ENCODE assay signal across 1 cellular context in the genomic region with DNA sequence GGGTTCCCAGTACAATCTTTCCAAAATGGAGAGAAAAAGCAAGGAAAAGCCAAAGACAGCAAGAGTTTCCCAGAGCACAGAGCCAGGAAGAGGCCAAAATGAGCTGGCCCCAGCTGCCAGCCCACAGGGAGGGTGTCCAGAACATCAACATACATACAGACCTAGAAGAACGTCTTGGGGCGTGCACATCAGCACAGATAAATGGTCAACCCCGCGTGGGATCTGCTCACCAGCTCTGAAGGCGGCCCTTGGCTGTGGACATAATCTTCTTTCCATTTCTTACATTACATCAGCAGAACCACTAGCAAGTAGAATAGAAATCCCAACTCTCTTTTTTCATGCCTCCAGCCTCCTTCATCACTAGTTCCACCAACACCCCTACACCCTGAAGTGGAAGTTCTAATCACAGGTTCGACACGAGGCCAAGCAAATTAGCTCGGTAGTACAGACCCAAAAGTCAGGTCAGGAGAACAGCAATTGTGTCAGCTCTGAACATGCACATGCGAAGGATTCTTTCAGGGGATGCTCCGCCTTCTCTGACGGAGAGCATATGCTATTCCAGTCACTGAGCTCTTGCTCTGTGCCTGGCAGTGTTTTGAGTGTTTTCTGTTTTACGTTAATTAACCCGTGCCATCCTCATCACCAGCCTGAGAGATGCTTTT.
TF ChIP-seq lines count a peak whose summit lies in the region.

No MANE protein-coding gene starts in this region.

TF ChIP-seq in H1, 55 proteins besides CTCF, POLR2A, EP300 and RAD21:
- no peak for TF ChIP-seq BRCA1 (IDR thresholded peaks at IDR 0.05; ENCODE audit: low read depth, low read length)
- no peak for TF ChIP-seq RFX5 (IDR thresholded peaks at IDR 0.05; ENCODE audit: borderline replicate concordance, low read depth, low read length)
- TF ChIP-seq NRF1 (IDR thresholded peaks at IDR 0.05; ENCODE audit: low read depth, low read length) = no peak
- TF ChIP-seq TAF1 (IDR thresholded peaks at IDR 0.05; ENCODE audit: low read depth, low read length) = no peak
- TF ChIP-seq YY1 (IDR thresholded peaks at IDR 0.05; ENCODE audit: low read depth, low read length) = no peak
- TF ChIP-seq TBP (IDR thresholded peaks at IDR 0.05; ENCODE audit: low read depth, low read length) = no peak
- TF ChIP-seq RBBP5 (IDR thresholded peaks at IDR 0.05; ENCODE audit: borderline replicate concordance, low read depth, low read length) = no peak
- TF ChIP-seq, protein P1, sequence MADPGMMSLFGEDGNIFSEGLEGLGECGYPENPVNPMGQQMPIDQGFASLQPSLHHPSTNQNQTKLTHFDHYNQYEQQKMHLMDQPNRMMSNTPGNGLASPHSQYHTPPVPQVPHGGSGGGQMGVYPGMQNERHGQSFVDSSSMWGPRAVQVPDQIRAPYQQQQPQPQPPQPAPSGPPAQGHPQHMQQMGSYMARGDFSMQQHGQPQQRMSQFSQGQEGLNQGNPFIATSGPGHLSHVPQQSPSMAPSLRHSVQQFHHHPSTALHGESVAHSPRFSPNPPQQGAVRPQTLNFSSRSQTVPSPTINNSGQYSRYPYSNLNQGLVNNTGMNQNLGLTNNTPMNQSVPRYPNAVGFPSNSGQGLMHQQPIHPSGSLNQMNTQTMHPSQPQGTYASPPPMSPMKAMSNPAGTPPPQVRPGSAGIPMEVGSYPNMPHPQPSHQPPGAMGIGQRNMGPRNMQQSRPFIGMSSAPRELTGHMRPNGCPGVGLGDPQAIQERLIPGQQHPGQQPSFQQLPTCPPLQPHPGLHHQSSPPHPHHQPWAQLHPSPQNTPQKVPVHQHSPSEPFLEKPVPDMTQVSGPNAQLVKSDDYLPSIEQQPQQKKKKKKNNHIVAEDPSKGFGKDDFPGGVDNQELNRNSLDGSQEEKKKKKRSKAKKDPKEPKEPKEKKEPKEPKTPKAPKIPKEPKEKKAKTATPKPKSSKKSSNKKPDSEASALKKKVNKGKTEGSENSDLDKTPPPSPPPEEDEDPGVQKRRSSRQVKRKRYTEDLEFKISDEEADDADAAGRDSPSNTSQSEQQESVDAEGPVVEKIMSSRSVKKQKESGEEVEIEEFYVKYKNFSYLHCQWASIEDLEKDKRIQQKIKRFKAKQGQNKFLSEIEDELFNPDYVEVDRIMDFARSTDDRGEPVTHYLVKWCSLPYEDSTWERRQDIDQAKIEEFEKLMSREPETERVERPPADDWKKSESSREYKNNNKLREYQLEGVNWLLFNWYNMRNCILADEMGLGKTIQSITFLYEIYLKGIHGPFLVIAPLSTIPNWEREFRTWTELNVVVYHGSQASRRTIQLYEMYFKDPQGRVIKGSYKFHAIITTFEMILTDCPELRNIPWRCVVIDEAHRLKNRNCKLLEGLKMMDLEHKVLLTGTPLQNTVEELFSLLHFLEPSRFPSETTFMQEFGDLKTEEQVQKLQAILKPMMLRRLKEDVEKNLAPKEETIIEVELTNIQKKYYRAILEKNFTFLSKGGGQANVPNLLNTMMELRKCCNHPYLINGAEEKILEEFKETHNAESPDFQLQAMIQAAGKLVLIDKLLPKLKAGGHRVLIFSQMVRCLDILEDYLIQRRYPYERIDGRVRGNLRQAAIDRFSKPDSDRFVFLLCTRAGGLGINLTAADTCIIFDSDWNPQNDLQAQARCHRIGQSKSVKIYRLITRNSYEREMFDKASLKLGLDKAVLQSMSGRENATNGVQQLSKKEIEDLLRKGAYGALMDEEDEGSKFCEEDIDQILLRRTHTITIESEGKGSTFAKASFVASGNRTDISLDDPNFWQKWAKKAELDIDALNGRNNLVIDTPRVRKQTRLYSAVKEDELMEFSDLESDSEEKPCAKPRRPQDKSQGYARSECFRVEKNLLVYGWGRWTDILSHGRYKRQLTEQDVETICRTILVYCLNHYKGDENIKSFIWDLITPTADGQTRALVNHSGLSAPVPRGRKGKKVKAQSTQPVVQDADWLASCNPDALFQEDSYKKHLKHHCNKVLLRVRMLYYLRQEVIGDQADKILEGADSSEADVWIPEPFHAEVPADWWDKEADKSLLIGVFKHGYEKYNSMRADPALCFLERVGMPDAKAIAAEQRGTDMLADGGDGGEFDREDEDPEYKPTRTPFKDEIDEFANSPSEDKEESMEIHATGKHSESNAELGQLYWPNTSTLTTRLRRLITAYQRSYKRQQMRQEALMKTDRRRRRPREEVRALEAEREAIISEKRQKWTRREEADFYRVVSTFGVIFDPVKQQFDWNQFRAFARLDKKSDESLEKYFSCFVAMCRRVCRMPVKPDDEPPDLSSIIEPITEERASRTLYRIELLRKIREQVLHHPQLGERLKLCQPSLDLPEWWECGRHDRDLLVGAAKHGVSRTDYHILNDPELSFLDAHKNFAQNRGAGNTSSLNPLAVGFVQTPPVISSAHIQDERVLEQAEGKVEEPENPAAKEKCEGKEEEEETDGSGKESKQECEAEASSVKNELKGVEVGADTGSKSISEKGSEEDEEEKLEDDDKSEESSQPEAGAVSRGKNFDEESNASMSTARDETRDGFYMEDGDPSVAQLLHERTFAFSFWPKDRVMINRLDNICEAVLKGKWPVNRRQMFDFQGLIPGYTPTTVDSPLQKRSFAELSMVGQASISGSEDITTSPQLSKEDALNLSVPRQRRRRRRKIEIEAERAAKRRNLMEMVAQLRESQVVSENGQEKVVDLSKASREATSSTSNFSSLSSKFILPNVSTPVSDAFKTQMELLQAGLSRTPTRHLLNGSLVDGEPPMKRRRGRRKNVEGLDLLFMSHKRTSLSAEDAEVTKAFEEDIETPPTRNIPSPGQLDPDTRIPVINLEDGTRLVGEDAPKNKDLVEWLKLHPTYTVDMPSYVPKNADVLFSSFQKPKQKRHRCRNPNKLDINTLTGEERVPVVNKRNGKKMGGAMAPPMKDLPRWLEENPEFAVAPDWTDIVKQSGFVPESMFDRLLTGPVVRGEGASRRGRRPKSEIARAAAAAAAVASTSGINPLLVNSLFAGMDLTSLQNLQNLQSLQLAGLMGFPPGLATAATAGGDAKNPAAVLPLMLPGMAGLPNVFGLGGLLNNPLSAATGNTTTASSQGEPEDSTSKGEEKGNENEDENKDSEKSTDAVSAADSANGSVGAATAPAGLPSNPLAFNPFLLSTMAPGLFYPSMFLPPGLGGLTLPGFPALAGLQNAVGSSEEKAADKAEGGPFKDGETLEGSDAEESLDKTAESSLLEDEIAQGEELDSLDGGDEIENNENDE (IDR thresholded peaks at IDR 0.05; ENCODE audit: insufficient replicate concordance, low read length) = no peak
